In genomic region chr11:17076517-17077239, GRCh38 we compare ENCODE assay signal across 8 cellular contexts. TPM values are rescaled to one million over a fixed set of nuclear protein-coding genes. Genes with fewer than 3 reads are reported as not detected.
DNase-seq lines count a peak whose midpoint lies in the region; ATAC-seq and TF ChIP-seq lines count a peak whose summit lies in the region.

No MANE protein-coding gene starts in this region.

- ATAC-seq in GM21447 (IDR thresholded peaks at IDR 0.05; ENCODE audit: unreplicated experiment): no peak
- no peak for ATAC-seq in GM18517 (IDR thresholded peaks at IDR 0.05; ENCODE audit: unreplicated experiment)

- peak overlapping the region; percentile 96 for H3K9ac ChIP-seq in SK-N-MC (ENCODE audit: insufficient read length)

- TF ChIP-seq POLR2A in esophagus squamous epithelium (IDR thresholded peaks at IDR 0.05) (no peak), prostate gland (IDR thresholded peaks at IDR 0.05) (no peak)

- 15 to 17% methylated on average over 14 to 15 of the region's 15 CpGs for whole genome bisulfite sequencing in esophagus squamous epithelium, 2 donors
- WGBS in prostate gland: 22% methylated on average over 15 of the region's 15 CpGs

- H3K36me3 ChIP-seq in SK-N-MC (ENCODE audit: insufficient read depth, low read length) (peaks cover 46% of the 10 kb centered on the region), esophagus squamous epithelium (peaks cover 0 to 45% (median 9%) of the 10 kb centered on the region in 3 donors), prostate gland (peaks cover 0 to 5% of the 10 kb centered on the region in 2 donors)

- no peaks in the 10 kb centered on the region for H3K9me3 ChIP-seq in SK-N-MC (ENCODE audit: low read depth, low read length)
- H3K9me3 ChIP-seq in esophagus squamous epithelium: no peaks in the 10 kb centered on the region
- H3K9me3 ChIP-seq in prostate gland: no peaks in the 10 kb centered on the region

- H3K4me1 ChIP-seq in esophagus squamous epithelium (peaks cover 15 to 50% (median 23%) of the 10 kb centered on the region in 3 donors), prostate gland (replicated peaks) (no peaks in the 10 kb centered on the region)

- H3K27ac ChIP-seq in SK-N-MC (peak overlapping the region; percentile 84), esophagus squamous epithelium (peak overlapping the region; percentile 88 to 98 (median 96)), prostate gland (peak overlapping the region; percentile 86 to 87)

- DNase-seq in GM12865 (ENCODE audit: low read depth): peak; percentile 18
- no peak for DNase-seq in SK-N-MC (ENCODE audit: low read depth, low spot score)
- DNase-seq in esophagus squamous epithelium (lab: John Stamatoyannopoulos, UW): no peak
- no peak for DNase-seq in prostate gland (ENCODE audit: low spot score)
- no peak for DNase-seq in NCI-H226
- DNase-seq in SHP77 treated with DMSO at 0.1 percent for 48 hours (lab: John Stamatoyannopoulos, UW): no peak

- H3K4me3 ChIP-seq in GM12865 (ENCODE audit: low read depth, low read length) (peak overlapping the region; percentile 76), SK-N-MC (peak overlapping the region; percentile 80), esophagus squamous epithelium (peak overlapping the region; percentile 58 to 99 (median 85)), prostate gland (peak overlapping the region; percentile 75 to 92)

- intact Hi-C loops in esophagus squamous epithelium (cut with DNase I) (no loop called here), prostate gland (cut with DNase I) (loop anchor here (2.0 to 5.0 kb wide), 2 partner anchors 130 to 339 kb away; partner anchors contain the start of genes C11orf58 and PIK3C2A)

- TF ChIP-seq CTCF in GM12865 (IDR thresholded peaks at IDR 0.05; ENCODE audit: insufficient read depth, low read depth, low read length, missing control alignments): no peak
- no peak for TF ChIP-seq CTCF in esophagus squamous epithelium (IDR thresholded peaks at IDR 0.05)
- TF ChIP-seq CTCF in prostate gland (IDR thresholded peaks at IDR 0.05): no peak

- H3K27me3 ChIP-seq in esophagus squamous epithelium (no peaks in the 10 kb centered on the region), prostate gland (replicated peaks; ENCODE audit: insufficient read depth) (no peaks in the 10 kb centered on the region)

RNA-seq across cellular contexts. Expression of gene RPS13, which starts 0.8 kb away (rescaled TPM):
- total RNA-seq in esophagus squamous epithelium (1,000 to 10,000 TPM in 3 of 4 donors, 100 to 1,000 TPM in 1; 730 to 2,494 (median 1,242) TPM), prostate gland (1,000 to 10,000 TPM in 1 of 2 donors, 100 to 1,000 TPM in 1; 882 to 1,308 TPM)
